In genomic region chr19:7705387-7706187, GRCh38 we compare ENCODE assay signal across 9 cellular contexts. TPM values are rescaled to one million over a fixed set of nuclear protein-coding genes. Genes with fewer than 3 reads are reported as not detected.
DNase-seq lines count a peak whose midpoint lies in the region; ATAC-seq and TF ChIP-seq lines count a peak whose summit lies in the region.
"Had no signal": no experiment of that assay in that cellular context is flagged by ENCODE, and none has a peak within 500 bp of the region (broad histone marks: within the 10 kb centered on the region; RNA-seq: fewer than 3 reads in every experiment).

No MANE protein-coding gene starts in this region.

- H3K36me3 Mint-ChIP-seq in activated CD4-positive, alpha-beta T cell treated with anti-CD3 and anti-CD28 coated beads, Interleukin-2, amount 10 ng/mL, durations not matched to agents 24 days and 14 days (ENCODE audit: low read depth), result no peaks in the 10 kb centered on the region
- no peaks in the 10 kb centered on the region for H3K36me3 Mint-ChIP-seq in MCF 10A (ENCODE audit: insufficient read depth, unreplicated experiment)

- TF ChIP-seq CTCF in GM12865 (IDR thresholded peaks at IDR 0.05; ENCODE audit: insufficient read depth, low read depth, low read length, missing control alignments) (no peak), MCF 10A (IDR thresholded peaks at IDR 0.05; ENCODE audit: unreplicated experiment) (no peak)

- peak overlapping the region; percentile 10; the same call in 1 of the 2 replicates for H3K4me3 ChIP-seq in GM12865 (ENCODE audit: low read depth, low read length)

- peaks cover 20% of the 10 kb centered on the region for H3K4me1 Mint-ChIP-seq in activated CD4-positive, alpha-beta T cell treated with anti-CD3 and anti-CD28 coated beads, Interleukin-2, amount 10 ng/mL, durations not matched to agents 24 days and 14 days
- no peaks in the 10 kb centered on the region for H3K4me1 Mint-ChIP-seq in MCF 10A (ENCODE audit: insufficient read depth, unreplicated experiment)

- no peaks in the 10 kb centered on the region for H3K9me3 Mint-ChIP-seq in activated CD4-positive, alpha-beta T cell treated with anti-CD3 and anti-CD28 coated beads, Interleukin-2, amount 10 ng/mL, durations not matched to agents 24 days and 14 days
- H3K9me3 Mint-ChIP-seq in MCF 10A (ENCODE audit: unreplicated experiment), result no peaks in the 10 kb centered on the region

- peak overlapping the region; percentile 85 for H3K27ac Mint-ChIP-seq in activated CD4-positive, alpha-beta T cell treated with anti-CD3 and anti-CD28 coated beads, Interleukin-2, amount 10 ng/mL, durations not matched to agents 24 days and 14 days
- no peak overlapping the region for H3K27ac Mint-ChIP-seq in MCF 10A (ENCODE audit: low read depth, unreplicated experiment)

- CTCF ChIA-PET in MCF 10A (lab: Yijun Ruan, JAX), result interaction anchor here (0.6 to 0.7 kb wide), 2 partner anchors 25 to 339 kb away, joined by 3 read pairs; partner anchors contain the start of gene TRAPPC5

- H3K4me3 Mint-ChIP-seq in activated CD4-positive, alpha-beta T cell treated with anti-CD3 and anti-CD28 coated beads, Interleukin-2, amount 10 ng/mL, durations not matched to agents 24 days and 14 days, result peak overlapping the region; percentile 77
- no peak overlapping the region for H3K4me3 Mint-ChIP-seq in MCF 10A (ENCODE audit: unreplicated experiment)

- ATAC-seq in HG03139 (IDR thresholded peaks at IDR 0.05; ENCODE audit: unreplicated experiment), result peak; percentile 38

- peaks cover 16% of the 10 kb centered on the region for H3K27me3 Mint-ChIP-seq in activated CD4-positive, alpha-beta T cell treated with anti-CD3 and anti-CD28 coated beads, Interleukin-2, amount 10 ng/mL, durations not matched to agents 24 days and 14 days
- H3K27me3 Mint-ChIP-seq in MCF 10A (ENCODE audit: insufficient read depth, unreplicated experiment), result peaks cover 38% of the 10 kb centered on the region

- POLR2A ChIA-PET in MCF 10A (lab: Yijun Ruan, JAX), result no interaction called here

- BruUV-seq in MCF 10A (replicated peaks; lab: Mats Ljungman, UMichigan), result no TSS peak

- intact Hi-C loops in activated CD4-positive, alpha-beta T cell treated with anti-CD3 and anti-CD28 coated beads, Interleukin-2, amount 10 ng/mL, durations not matched to agents 24 days and 14 days (cut with micrococcal nuclease), result loop anchor here (2.0 kb wide), 2 partner anchors 25 to 67 kb away; partner anchors contain the start of gene TRAPPC5
- intact Hi-C loops in cardiac septum (cut with DNase I) (no loop called here), MCF 10A (cut with micrococcal nuclease) (no loop called here)

- DNase-seq in GM12865 (ENCODE audit: low read depth) (peak; percentile 97), cardiac septum (ENCODE audit: low spot score) (peak; percentile 80), LoVo (ENCODE audit: low spot score) (no peak), HCEC 1CT (no peak), MCF 10A (ENCODE audit: unreplicated experiment) (no peak)
- DNase-seq in activated CD4-positive, alpha-beta T cell treated with anti-CD3 and anti-CD28 coated beads, Interleukin-2, amount 10 ng/mL, durations not matched to agents 24 days and 14 days, result peak; percentile 89
- peak; percentile 35 for DNase-seq in stimulated activated CD8-positive, alpha-beta memory T cell treated with anti-CD3 and anti-CD28 coated beads, Interleukin-15, amount 100 ng/mL, for 1 hour (ENCODE audit: low read depth)

RNA-seq across cellular contexts. Expression of gene FCER2, which starts 3.7 kb away (rescaled TPM):
- total RNA-seq in activated CD4-positive, alpha-beta T cell treated with anti-CD3 and anti-CD28 coated beads, Interleukin-2, amount 10 ng/mL, durations not matched to agents 24 days and 14 days, result not detected in 2 replicates
- total RNA-seq in cardiac septum (not detected), MCF 10A (2022) (not detected in 2 replicates)

RNA-seq across cellular contexts. Expression of gene TRAPPC5, which starts 25.0 kb away (rescaled TPM):
- total RNA-seq in activated CD4-positive, alpha-beta T cell treated with anti-CD3 and anti-CD28 coated beads, Interleukin-2, amount 10 ng/mL, durations not matched to agents 24 days and 14 days, result 82.9 and 84.1 TPM in 2 replicates
- total RNA-seq in cardiac septum (77.0 TPM), MCF 10A (2022) (123 and 155 TPM in 2 replicates)

RNA-seq across cellular contexts. Expression of gene CLEC4G, which starts 26.3 kb away (rescaled TPM):
- not detected in 2 replicates for total RNA-seq in activated CD4-positive, alpha-beta T cell treated with anti-CD3 and anti-CD28 coated beads, Interleukin-2, amount 10 ng/mL, durations not matched to agents 24 days and 14 days
- total RNA-seq in cardiac septum (0.92 TPM), MCF 10A (2022) (not detected in 2 replicates)
- total RNA-seq: activated CD8-positive, alpha-beta memory T cell treated with anti-CD3 and anti-CD28 coated beads for 36 hours had no signal

RNA-seq across cellular contexts. Expression of gene MCEMP1, which starts 28.7 kb away (rescaled TPM):
- not detected in 2 replicates for total RNA-seq in activated CD4-positive, alpha-beta T cell treated with anti-CD3 and anti-CD28 coated beads, Interleukin-2, amount 10 ng/mL, durations not matched to agents 24 days and 14 days
- total RNA-seq in cardiac septum, result 0.54 TPM
- total RNA-seq in MCF 10A (2022), result 0.44 TPM in 1 of 2 replicates, not detected in the other
- total RNA-seq: activated CD8-positive, alpha-beta memory T cell treated with anti-CD3 and anti-CD28 coated beads for 36 hours had no signal

RNA-seq across cellular contexts. Expression of gene RETN, which starts 36.7 kb away (rescaled TPM):
- total RNA-seq in activated CD4-positive, alpha-beta T cell treated with anti-CD3 and anti-CD28 coated beads, Interleukin-2, amount 10 ng/mL, durations not matched to agents 24 days and 14 days, result not detected in 2 replicates
- total RNA-seq in cardiac septum (0.75 TPM), MCF 10A (2022) (not detected in 2 replicates)
- total RNA-seq: activated CD8-positive, alpha-beta memory T cell treated with anti-CD3 and anti-CD28 coated beads for 36 hours had no signal

Comparison
In these comparisons a context has a peak if more than half of its experiments do, and no peak if none do; other contexts are left out.
1. DNase-seq: peak in GM12865 (single experiment), activated CD4-positive, alpha-beta T cell treated with anti-CD3 and anti-CD28 coated beads, Interleukin-2, amount 10 ng/mL, durations not matched to agents 24 days and 14 days (single experiment), cardiac septum (single experiment) and stimulated activated CD8-positive, alpha-beta memory T cell treated with anti-CD3 and anti-CD28 coated beads, Interleukin-15, amount 100 ng/mL, for 1 hour (single experiment); none in LoVo (single experiment), HCEC 1CT (single experiment) and MCF 10A (single experiment).